ENCODE assay signal across 33 cellular contexts in the genomic region with DNA sequence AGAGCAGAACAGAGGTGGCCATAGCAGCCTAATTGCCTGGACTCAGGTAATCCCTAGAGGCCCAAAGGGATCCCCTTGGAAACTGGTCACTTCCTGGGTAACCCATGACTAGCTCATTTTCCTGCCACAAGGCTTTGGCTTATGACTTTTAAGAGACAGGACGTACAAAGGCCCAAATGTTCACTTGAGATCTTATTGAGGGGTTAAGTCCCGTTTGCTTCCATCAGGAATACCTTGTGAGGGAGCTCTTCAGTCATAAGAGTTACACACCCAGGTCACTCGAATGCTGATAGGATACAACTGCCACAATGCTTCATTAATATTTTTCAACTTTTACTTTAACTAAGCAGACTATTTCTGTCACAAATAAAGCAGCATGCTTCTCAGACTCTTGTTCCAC. TPM values are rescaled to one million over a fixed set of nuclear protein-coding genes. Genes with fewer than 3 reads are reported as not detected.
DNase-seq lines count a peak whose midpoint lies in the region; ATAC-seq and TF ChIP-seq lines count a peak whose summit lies in the region.
"Had no signal": no experiment of that assay in that cellular context is flagged by ENCODE, and none has a peak within 500 bp of the region (broad histone marks: within the 10 kb centered on the region; RNA-seq: fewer than 3 reads in every experiment).

No MANE protein-coding gene starts in this region.

- H4K91ac ChIP-seq in trophoblast cell (ENCODE audit: low read depth, low read length): peak overlapping the region; percentile 32

- no peak for ATAC-seq in GM21423 (IDR thresholded peaks at IDR 0.05; ENCODE audit: unreplicated experiment)
- ATAC-seq: activated CD4-positive, CD25-positive, alpha-beta regulatory T cell treated with anti-CD3 and anti-CD28 coated beads, Interleukin-2, amount 50 U/mL, for 24 hours; effector memory CD8-positive, alpha-beta T cell; gastrocnemius medialis; left lobe of liver; natural killer cell; T-cell had no signal

- H2BK12ac ChIP-seq in trophoblast cell (ENCODE audit: low read length): peak overlapping the region; percentile 32

- no peak overlapping the region for H3K4ac ChIP-seq in trophoblast cell (ENCODE audit: low read depth, low read length)

- no peak overlapping the region for H3K14ac ChIP-seq in trophoblast cell (ENCODE audit: low read length)

- peak overlapping the region; percentile 5 for H2BK120ac ChIP-seq in trophoblast cell (ENCODE audit: insufficient read depth, low read length, poor library complexity)

- H3K79me2 ChIP-seq in fibroblast of lung (ENCODE audit: control insufficient read depth, insufficient read depth, low read length) (no peaks in the 10 kb centered on the region), trophoblast cell (ENCODE audit: control insufficient read depth, insufficient read depth, low read length, poor library complexity) (no peaks in the 10 kb centered on the region), mammary epithelial cell (ENCODE audit: insufficient read depth, low read length) (no peaks in the 10 kb centered on the region)

- no peak overlapping the region for H3K18ac ChIP-seq in trophoblast cell (ENCODE audit: low read length)

- H2AFZ ChIP-seq in fibroblast of lung (ENCODE audit: low read length) (no peak overlapping the region), trophoblast cell (ENCODE audit: insufficient read depth, low read length, poor library complexity) (no peak overlapping the region), mammary epithelial cell (ENCODE audit: low read depth, low read length) (no peak overlapping the region)

- peak; percentile 29 for DNase-seq in EL
- peak; percentile 77 for DNase-seq in M059J (ENCODE audit: low read depth)
- DNase-seq in fibroblast of lung (ENCODE audit: low read depth in 2 of 2): no peak
- no peak for DNase-seq in trophoblast cell
- no peak for DNase-seq in sigmoid colon
- no peak for DNase-seq in glutamatergic neuron
- no peak for DNase-seq in mammary epithelial cell
- DNase-seq: activated CD4-positive, alpha-beta memory T cell treated with anti-CD3 and anti-CD28 coated beads, Interleukin-2, amount 10 ng/mL, durations not matched to agents 7 days and 5 days; activated CD8-positive, alpha-beta memory T cell treated with anti-CD3 and anti-CD28 coated beads, Interleukin-2, amount 50 U/mL, for 48 hours; activated naive CD4-positive, alpha-beta T cell treated with anti-CD3 and anti-CD28 coated beads, Interleukin-2, amount 50 U/mL, for 16 hours; amniotic stem cell; C1 segment of cervical spinal cord; colonic mucosa; DMS79 treated with DMSO at 0.1 percent for 48 hours; effector memory CD8-positive, alpha-beta T cell; gastrocnemius medialis; hypothalamus; natural killer cell; NCI-H1105 treated with DMSO at 0.1 percent for 48 hours; NCI-H2029; NCI-H2227 treated with DMSO at 0.1 percent for 48 hours; ovary; Peyer's patch; retina; SIG-M5; stimulated activated CD4-positive, alpha-beta T cell treated with anti-CD3 and anti-CD28 coated beads, Interleukin-2, amount 100 ng/mL, for 48 hours; T-cell; transverse colon had no signal

- H3K4me3 ChIP-seq in fibroblast of lung (replicated peaks in 1 of 4; ENCODE audit: control extremely low read depth in 1 of 4, insufficient read depth in 1 of 4, low read depth in 3 of 4, low read length in 4 of 4): no peak overlapping the region
- no peak overlapping the region for H3K4me3 ChIP-seq in trophoblast cell (ENCODE audit: low read depth, low read length)
- no peak overlapping the region for H3K4me3 ChIP-seq in sigmoid colon
- H3K4me3 ChIP-seq in mammary epithelial cell (replicated peaks in 1 of 3; ENCODE audit: insufficient read depth in 1 of 3, low read depth in 2 of 3, low read length in 3 of 3): no peak overlapping the region
- H3K4me3 ChIP-seq: colonic mucosa, esophagus muscularis mucosa, gastrocnemius medialis, ovary, Peyer's patch, transverse colon had no signal

- intact Hi-C loops in sigmoid colon (cut with DNase I): loop anchor here (5.0 to 10.0 kb wide), 5 partner anchors 63 to 1018 kb away; no protein-coding TSS in a partner anchor
- intact Hi-C loops in mammary epithelial cell (cut with micrococcal nuclease): loop anchor here (5.0 to 10.0 kb wide), 4 partner anchors 186 to 896 kb away; partner anchors contain the start of gene ADTRP

- H3K27ac Mint-ChIP-seq in glutamatergic neuron (ENCODE audit: unreplicated experiment): no peak overlapping the region
- H3K27ac Mint-ChIP-seq: activated CD4-positive, alpha-beta memory T cell treated with anti-CD3 and anti-CD28 coated beads, Interleukin-2, amount 10 ng/mL, durations not matched to agents 7 days and 5 days; effector memory CD8-positive, alpha-beta T cell; IgD-negative memory B cell; natural killer cell; T-cell had no signal

- CTCF ChIA-PET in mammary epithelial cell (lab: Charles Lee; ENCODE audit: low non-redundant PET): no interaction called here

- no peak overlapping the region for H2AK5ac ChIP-seq in trophoblast cell (ENCODE audit: low read length)

- H3K9ac ChIP-seq in fibroblast of lung (ENCODE audit: insufficient read depth, low read length) (no peak overlapping the region), trophoblast cell (ENCODE audit: low read length) (no peak overlapping the region), mammary epithelial cell (ENCODE audit: insufficient read depth, low read length) (no peak overlapping the region)

- BruUV-seq in mammary epithelial cell (replicated peaks; lab: Mats Ljungman, UMichigan): no TSS peak

- TF ChIP-seq POLR2A in sigmoid colon (IDR thresholded peaks at IDR 0.05): no peak

- H3K27me3 Mint-ChIP-seq in glutamatergic neuron (ENCODE audit: unreplicated experiment): no peaks in the 10 kb centered on the region

- TF ChIP-seq CTCF in fibroblast of lung (conservative IDR thresholded peaks at IDR 0.05 in 1 of 2, IDR thresholded peaks at IDR 0.05 in 1 of 2; ENCODE audit: low read depth in 1 of 2, low read length in 2 of 2) (no peak), sigmoid colon (IDR thresholded peaks at IDR 0.05) (no peak), glutamatergic neuron (IDR thresholded peaks at IDR 0.05; ENCODE audit: partially characterized antibody, unreplicated experiment) (no peak), mammary epithelial cell (conservative IDR thresholded peaks at IDR 0.05 in 1 of 2, IDR thresholded peaks at IDR 0.05 in 1 of 2; ENCODE audit: extremely low read depth in 1 of 2, insufficient read depth in 1 of 2, low read depth in 1 of 2, low read length in 2 of 2) (no peak)

- peaks cover 3% of the 10 kb centered on the region for H3K9me3 Mint-ChIP-seq in glutamatergic neuron (ENCODE audit: unreplicated experiment)
- H3K9me3 Mint-ChIP-seq: activated CD4-positive, alpha-beta memory T cell treated with anti-CD3 and anti-CD28 coated beads, Interleukin-2, amount 10 ng/mL, durations not matched to agents 7 days and 5 days; effector memory CD8-positive, alpha-beta T cell; IgD-negative memory B cell; natural killer cell; T-cell had no signal

- dilution Hi-C loops in mammary epithelial cell (cut with HindIII; ENCODE audit: low sequenced_read_pairs): no loop called here

- H3K79me1 ChIP-seq in trophoblast cell (ENCODE audit: low read length): peaks cover 25% of the 10 kb centered on the region

- H3K36me3 Mint-ChIP-seq in glutamatergic neuron (ENCODE audit: unreplicated experiment): no peaks in the 10 kb centered on the region
- H3K36me3 Mint-ChIP-seq: IgD-negative memory B cell, natural killer cell, T-cell had no signal

- H3K9me3 ChIP-seq in fibroblast of lung (ENCODE audit: control insufficient read depth, insufficient read depth, low read depth, low read length): no peaks in the 10 kb centered on the region
- no peaks in the 10 kb centered on the region for H3K9me3 ChIP-seq in trophoblast cell (ENCODE audit: insufficient read depth, low read depth, low read length)
- no peaks in the 10 kb centered on the region for H3K9me3 ChIP-seq in sigmoid colon
- no peaks in the 10 kb centered on the region for H3K9me3 ChIP-seq in mammary epithelial cell (replicated peaks; ENCODE audit: insufficient read depth, low read length)
- H3K9me3 ChIP-seq: colonic mucosa, esophagus muscularis mucosa, gastrocnemius medialis, ovary, Peyer's patch, transverse colon had no signal

- H4K8ac ChIP-seq in trophoblast cell (ENCODE audit: low read depth, low read length): peak overlapping the region; percentile 23

- no peaks in the 10 kb centered on the region for H3K4me1 Mint-ChIP-seq in glutamatergic neuron (ENCODE audit: low read depth, unreplicated experiment)
- H3K4me1 Mint-ChIP-seq: activated CD4-positive, alpha-beta memory T cell treated with anti-CD3 and anti-CD28 coated beads, Interleukin-2, amount 10 ng/mL, durations not matched to agents 7 days and 5 days; IgD-negative memory B cell; natural killer cell; T-cell had no signal

- TF ChIP-seq EP300 in sigmoid colon (IDR thresholded peaks at IDR 0.05): no peak

- H2BK5ac ChIP-seq in trophoblast cell (ENCODE audit: low read depth, low read length, poor library complexity): no peak overlapping the region

- H3K4me1 ChIP-seq in fibroblast of lung (ENCODE audit: control insufficient read depth, extremely low read depth, insufficient read depth, low read length) (peaks cover 26% of the 10 kb centered on the region), trophoblast cell (ENCODE audit: control insufficient read depth in 1 of 2, insufficient read depth in 2 of 2, low read length in 2 of 2) (peaks cover 14 to 21% of the 10 kb centered on the region in 2 experiments), sigmoid colon (peaks cover 0 to 28% (median 18%) of the 10 kb centered on the region in 4 donors), mammary epithelial cell (ENCODE audit: insufficient read depth, low read length) (no peaks in the 10 kb centered on the region)
- H3K4me1 ChIP-seq: colonic mucosa, Peyer's patch had no signal

- in situ Hi-C loops in mammary epithelial cell (cut with MboI; ENCODE audit: low sequenced_read_pairs in 2 of 2): loop anchor here (10.0 to 25.0 kb wide), 2 partner anchors 1016 to 1298 kb away; no protein-coding TSS in a partner anchor

- H3K27ac ChIP-seq in fibroblast of lung (ENCODE audit: insufficient read depth, low read length): peak overlapping the region; percentile 88
- H3K27ac ChIP-seq in trophoblast cell (ENCODE audit: low read depth, low read length): no peak overlapping the region
- H3K27ac ChIP-seq in sigmoid colon: peak overlapping the region in 1 of 4 donors; percentile 61
- H3K27ac ChIP-seq in mammary epithelial cell (ENCODE audit: insufficient read depth, low read depth, low read length): no peak overlapping the region
- H3K27ac ChIP-seq: colonic mucosa, gastrocnemius medialis, ovary, Peyer's patch, transverse colon had no signal

- no peak overlapping the region for H3K23ac ChIP-seq in trophoblast cell (ENCODE audit: low read length)

- no CpG with 5 or more reads among the region's 3 CpGs for WGBS in trophoblast cell (ENCODE audit: extremely low coverage, insufficient coverage, insufficient read length)
- WGBS in sigmoid colon, 2 donors: 49 to 82% methylated on average over 3 of the region's 3 CpGs
- 78% methylated on average over 3 of the region's 3 CpGs for WGBS in mammary epithelial cell (ENCODE audit: low coverage, missing lambda C conversion rate)

- H3K27me3 ChIP-seq in fibroblast of lung (ENCODE audit: control insufficient read depth, insufficient read depth, low read length) (no peaks in the 10 kb centered on the region), trophoblast cell (ENCODE audit: insufficient read depth, low read length) (no peaks in the 10 kb centered on the region), sigmoid colon (no peaks in the 10 kb centered on the region), mammary epithelial cell (ENCODE audit: insufficient read depth, low read length) (no peaks in the 10 kb centered on the region)
- H3K27me3 ChIP-seq: colonic mucosa, esophagus muscularis mucosa, gastrocnemius medialis, ovary, Peyer's patch, transverse colon had no signal

- no peak overlapping the region for H4K12ac ChIP-seq in trophoblast cell (ENCODE audit: low read depth, low read length)

- H3K4me2 ChIP-seq in fibroblast of lung (ENCODE audit: extremely low read depth, insufficient read depth, low read length): no peak overlapping the region
- no peak overlapping the region for H3K4me2 ChIP-seq in trophoblast cell (ENCODE audit: low read length)
- no peak overlapping the region for H3K4me2 ChIP-seq in mammary epithelial cell (ENCODE audit: insufficient read depth, low read depth, low read length)

- H4K20me1 ChIP-seq in fibroblast of lung (ENCODE audit: control insufficient read depth, extremely low read depth, insufficient read depth, low read length) (no peaks in the 10 kb centered on the region), mammary epithelial cell (ENCODE audit: insufficient read depth, low read length) (no peaks in the 10 kb centered on the region)

- no peak overlapping the region for H3K4me3 Mint-ChIP-seq in glutamatergic neuron (ENCODE audit: unreplicated experiment)
- H3K4me3 Mint-ChIP-seq: activated CD4-positive, alpha-beta memory T cell treated with anti-CD3 and anti-CD28 coated beads, Interleukin-2, amount 10 ng/mL, durations not matched to agents 7 days and 5 days; effector memory CD8-positive, alpha-beta T cell; IgD-negative memory B cell; natural killer cell; T-cell had no signal

- H3K36me3 ChIP-seq in fibroblast of lung (ENCODE audit: control insufficient read depth, insufficient read depth, low read length) (no peaks in the 10 kb centered on the region), trophoblast cell (ENCODE audit: control insufficient read depth in 1 of 2, insufficient read depth in 2 of 2, low read length in 2 of 2) (no peaks in the 10 kb centered on the region), sigmoid colon (no peaks in the 10 kb centered on the region), mammary epithelial cell (ENCODE audit: insufficient read depth, low read length) (no peaks in the 10 kb centered on the region)
- H3K36me3 ChIP-seq: colonic mucosa, esophagus muscularis mucosa, gastrocnemius medialis, ovary, Peyer's patch, transverse colon had no signal

RNA-seq across cellular contexts. Expression of gene TMEM170B, which starts 51.7 kb away (rescaled TPM):
- 1.2 and 4.0 TPM in 2 replicates for total RNA-seq in M059J (2014; rRNA removed; shearing (Covaris generic))
- total RNA-seq in fibroblast of lung: 3.6 and 4.5 TPM in 2 replicates
- polyA plus RNA-seq in fibroblast of lung: 1.2 and 1.5 TPM in 2 replicates
- 1.1 TPM in 2 replicates for polyA plus RNA-seq in fibroblast of lung (2012)
- 0.48 and 0.67 TPM in 2 replicates for polyA minus RNA-seq in fibroblast of lung (ENCODE audit: low replicate concordance)
- 3.2 TPM in 2 replicates for polyA plus RNA-seq in trophoblast cell (2013)
- 10 to 100 TPM in 3 of 4 donors, 1 to 10 TPM in 1; 8.7 to 11.0 (median 10.4) TPM for total RNA-seq in sigmoid colon
- polyA plus RNA-seq in sigmoid colon: 1 to 10 TPM in 2 of 3 donors, under 1 TPM in 1; 0.92 to 1.2 (median 1.0) TPM
- total RNA-seq in glutamatergic neuron (ENCODE audit: unreplicated experiment): 11.0 TPM
- total RNA-seq in mammary epithelial cell: under 1 TPM; 0.12 to 0.83 TPM
- 0.01 TPM for polyA plus RNA-seq in mammary epithelial cell
- 1.1 TPM for polyA minus RNA-seq in mammary epithelial cell

Comparison
In these comparisons a context has a peak if more than half of its experiments do, and no peak if none do; other contexts are left out.
1. DNase-seq: peak in EL (single experiment) and M059J (single experiment); none in fibroblast of lung (0 of 2), trophoblast cell (0 of 2), sigmoid colon (single experiment), glutamatergic neuron (single experiment) and mammary epithelial cell (single experiment).